In the genomic region with DNA sequence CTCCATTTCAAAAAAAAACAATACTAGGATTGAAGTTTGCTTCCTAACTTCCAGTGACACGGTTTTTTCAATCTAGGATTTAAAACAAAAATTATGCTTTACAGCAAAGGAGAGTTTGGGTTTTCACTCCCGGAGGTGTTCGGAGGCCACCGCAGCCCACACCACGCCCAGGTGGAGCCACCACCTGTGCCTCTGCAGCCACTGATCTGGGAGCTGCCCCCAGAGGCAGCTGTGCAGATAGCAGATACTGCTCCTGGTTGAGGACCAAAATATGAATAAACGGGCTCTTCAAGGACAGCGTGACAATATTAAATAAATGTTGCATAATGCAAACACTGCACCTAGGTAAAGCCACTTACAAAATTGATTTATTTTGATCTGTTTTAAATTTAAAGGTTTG, we compare ENCODE assay signal across 1 cellular context.
TF ChIP-seq lines count a peak whose summit lies in the region.

No MANE protein-coding gene starts in this region.

TF ChIP-seq in GM12878, 131 proteins besides CTCF, POLR2A, EP300 and RAD21 (continued from another document):
- TF ChIP-seq WRNIP1 (IDR thresholded peaks at IDR 0.05; ENCODE audit: borderline replicate concordance, low read depth, low read length) (no peak), IKZF1 (conservative IDR thresholded peaks at IDR 0.05) (no peak), GABPA (IDR thresholded peaks at IDR 0.05; ENCODE audit: low read depth) (no peak), SRF (IDR thresholded peaks at IDR 0.05; ENCODE audit: low read depth in 2 of 2, low read length in 2 of 2) (no peak), CBFB (IDR thresholded peaks at IDR 0.05; ENCODE audit: low read depth) (no peak), MEF2A (IDR thresholded peaks at IDR 0.05; ENCODE audit: insufficient read depth, low read depth, low read length) (no peak)
- TF ChIP-seq, protein P1, sequence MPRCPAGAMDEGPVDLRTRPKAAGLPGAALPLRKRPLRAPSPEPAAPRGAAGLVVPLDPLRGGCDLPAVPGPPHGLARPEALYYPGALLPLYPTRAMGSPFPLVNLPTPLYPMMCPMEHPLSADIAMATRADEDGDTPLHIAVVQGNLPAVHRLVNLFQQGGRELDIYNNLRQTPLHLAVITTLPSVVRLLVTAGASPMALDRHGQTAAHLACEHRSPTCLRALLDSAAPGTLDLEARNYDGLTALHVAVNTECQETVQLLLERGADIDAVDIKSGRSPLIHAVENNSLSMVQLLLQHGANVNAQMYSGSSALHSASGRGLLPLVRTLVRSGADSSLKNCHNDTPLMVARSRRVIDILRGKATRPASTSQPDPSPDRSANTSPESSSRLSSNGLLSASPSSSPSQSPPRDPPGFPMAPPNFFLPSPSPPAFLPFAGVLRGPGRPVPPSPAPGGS (IDR thresholded peaks at IDR 0.05; ENCODE audit: borderline replicate concordance, insufficient read depth, low read depth, low read length, poor library complexity, severe bottlenecking), result no peak
